ENCODE assay signal across 8 cellular contexts in the genomic region with DNA sequence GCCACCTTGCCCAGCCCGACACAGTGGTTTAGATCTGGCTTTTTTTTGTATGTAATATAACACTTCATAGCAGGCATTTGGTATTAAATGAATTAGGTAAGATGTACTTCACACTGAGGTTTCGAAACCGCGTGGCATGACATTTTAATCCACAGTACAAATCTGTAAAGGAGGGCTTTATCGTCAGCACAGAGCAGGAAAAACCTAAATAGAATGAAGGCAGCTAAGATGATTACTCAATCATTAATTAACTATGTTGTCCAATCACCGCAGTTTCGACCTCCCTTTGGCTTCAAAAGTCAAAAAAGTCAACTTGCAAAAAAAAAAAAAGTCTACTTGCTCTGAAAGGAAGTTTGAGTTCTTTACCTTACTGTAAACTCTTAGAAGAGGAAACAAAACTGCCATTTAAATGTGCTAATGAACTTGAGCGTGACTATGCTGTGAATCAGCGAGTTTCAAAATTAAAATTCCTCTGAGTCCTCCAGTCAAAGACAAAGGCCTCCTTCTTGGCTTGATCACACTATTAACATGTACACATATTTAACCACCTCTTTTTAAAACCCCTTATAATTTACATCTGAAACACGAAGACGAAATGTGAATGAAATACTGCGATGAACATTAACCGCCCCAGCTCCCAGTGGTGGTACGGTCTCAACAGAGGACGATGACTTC. TPM values are rescaled to one million over a fixed set of nuclear protein-coding genes. Genes with fewer than 3 reads are reported as not detected.
DNase-seq lines count a peak whose midpoint lies in the region; ATAC-seq and TF ChIP-seq lines count a peak whose summit lies in the region.

No MANE protein-coding gene starts in this region.

- no peaks in the 10 kb centered on the region for H3K9me3 ChIP-seq in BE2C
- H3K9me3 ChIP-seq in lower lobe of right lung, result no peaks in the 10 kb centered on the region

- peak; percentile 30 for ATAC-seq in HG03280 (IDR thresholded peaks at IDR 0.05; ENCODE audit: unreplicated experiment)
- ATAC-seq in lower lobe of right lung, result peak; percentile 58 to 70

- no peaks in the 10 kb centered on the region for H3K36me3 ChIP-seq in BE2C
- no peaks in the 10 kb centered on the region for H3K36me3 ChIP-seq in lower lobe of right lung

- intact Hi-C loops in lower lobe of right lung (cut with DNase I), result no loop called here

- no peaks in the 10 kb centered on the region for H3K4me1 ChIP-seq in BE2C
- peaks cover 34% of the 10 kb centered on the region for H3K4me1 ChIP-seq in lower lobe of right lung

- H3K4me3 ChIP-seq in BE2C (ENCODE audit: low read depth, low read length), result peak overlapping the region; percentile 100
- H3K4me3 ChIP-seq in lower lobe of right lung, result peak overlapping the region; percentile 98

- TF ChIP-seq CTCF in BE2C (IDR thresholded peaks at IDR 0.05; ENCODE audit: low read depth, low read length) (no peak), lower lobe of right lung (IDR thresholded peaks at IDR 0.05) (no peak)

- DNase-seq in BE2C, result no peak
- peak; percentile 14 for DNase-seq in GM19238 (ENCODE audit: insufficient read length, low spot score)
- DNase-seq in SKM-1 (lab: John Stamatoyannopoulos, UW; ENCODE audit: unreplicated experiment), result peak; percentile 17
- DNase-seq in dedifferentiated amniotic fluid mesenchymal stem cell (ENCODE audit: extremely low spot score), result peak; percentile 54
- no peak for DNase-seq in lower lobe of right lung
- DNase-seq in stimulated activated naive CD4-positive, alpha-beta T cell treated with Interleukin-2 at 50 U/mL for 16 hours (lab: John Stamatoyannopoulos, UW), result peak; percentile 39
- no peak for DNase-seq in effector CD8-positive, alpha-beta T cell (lab: John Stamatoyannopoulos, UW)

- peak overlapping the region; percentile 93 for H3K27ac ChIP-seq in lower lobe of right lung

- H3K27me3 ChIP-seq in BE2C (no peaks in the 10 kb centered on the region), lower lobe of right lung (ENCODE audit: low read depth) (no peaks in the 10 kb centered on the region)

RNA-seq across cellular contexts. Expression of gene SEC24A, which starts 0.7 kb away (rescaled TPM):
- 5.7 TPM for polyA plus RNA-seq in BE2C (2012; ENCODE audit: insufficient read depth, insufficient read length, low read depth)
- total RNA-seq in lower lobe of right lung, result 22.0 TPM

RNA-seq across cellular contexts. Expression of gene SAR1B, which starts 15.3 kb away (rescaled TPM):
- 60.3 TPM for polyA plus RNA-seq in BE2C (2012; ENCODE audit: insufficient read depth, insufficient read length, low read depth)
- 60.0 TPM for total RNA-seq in lower lobe of right lung

Comparison
In these comparisons a context has a peak if more than half of its experiments do, and no peak if none do; other contexts are left out.
1. DNase-seq: peak in GM19238 (single experiment), SKM-1 (single experiment), dedifferentiated amniotic fluid mesenchymal stem cell (single experiment) and stimulated activated naive CD4-positive, alpha-beta T cell treated with Interleukin-2 at 50 U/mL for 16 hours (single experiment); none in BE2C (single experiment), lower lobe of right lung (single experiment) and effector CD8-positive, alpha-beta T cell (single experiment).